Comparison of ENCODE assay signal across 8 cellular contexts in genomic region chr21:33267250-33267649, GRCh38. TPM values are rescaled to one million over a fixed set of nuclear protein-coding genes. Genes with fewer than 3 reads are reported as not detected.
A peak's percentile ranks its signal among the peaks of the same experiment; 100 is the strongest.
DNase-seq lines count a peak whose midpoint lies in the region; ATAC-seq and TF ChIP-seq lines count a peak whose summit lies in the region.

No MANE protein-coding gene starts in this region.

- H3K9me3 ChIP-seq in ES-I3 (ENCODE audit: control insufficient read depth, insufficient read depth, low read length) (no peaks in the 10 kb centered on the region), Panc1 (ENCODE audit: control insufficient read depth, insufficient read depth, low read depth, low read length) (no peaks in the 10 kb centered on the region)

- peak overlapping the region; percentile 75 for H3K27ac ChIP-seq in Panc1 (ENCODE audit: low read length)
- peak overlapping the region; percentile 40 for H3K27ac ChIP-seq in epithelial cell of prostate
- H3K27ac ChIP-seq in rectal smooth muscle tissue (ENCODE audit: low read depth, low read length), result peak overlapping the region; percentile 87

- H3K9ac ChIP-seq in ES-I3 (ENCODE audit: low read depth, low read length), result peak overlapping the region; percentile 68; the same call in 1 of the 2 replicates
- H3K9ac ChIP-seq in rectal smooth muscle tissue (ENCODE audit: low read length), result no peak overlapping the region

- no peak for TF ChIP-seq CTCF in Panc1 (IDR thresholded peaks at IDR 0.05)

- no TSS peak for BruUV-seq in Panc1 (replicated peaks; lab: Mats Ljungman, UMichigan)

- DNase-seq in Panc1 (ENCODE audit: low read depth, low spot score), result no peak
- no peak for DNase-seq in epithelial cell of prostate (ENCODE audit: low read depth, low spot score)
- DNase-seq in effector CD4-positive, alpha-beta T cell, result no peak

- intact Hi-C loops in Panc1 (cut with micrococcal nuclease; ENCODE audit: unreplicated experiment), result no loop called here

- POLR2A ChIA-PET in Panc1 (lab: Charles Lee), result interaction anchor here (0.9 kb wide), 1 partner anchor 46 kb away, joined by 3 read pairs; no protein-coding TSS in a partner anchor

- in situ Hi-C loops in Panc1 (cut with HindIII; ENCODE audit: low pct_unique_long_range_greater_than_20kb, low sequenced_read_pairs), result no loop called here

- no peaks in the 10 kb centered on the region for H3K27me3 ChIP-seq in Panc1 (ENCODE audit: control insufficient read depth, insufficient read depth, low read length)
- H3K27me3 ChIP-seq in rectal smooth muscle tissue (ENCODE audit: control insufficient read depth, insufficient read depth, low read length), result no peaks in the 10 kb centered on the region

- H3K36me3 ChIP-seq in ES-I3 (ENCODE audit: insufficient read depth, low read length), result no peaks in the 10 kb centered on the region
- no peaks in the 10 kb centered on the region for H3K36me3 ChIP-seq in Panc1 (ENCODE audit: control insufficient read depth, insufficient read depth, low read length)
- no peaks in the 10 kb centered on the region for H3K36me3 ChIP-seq in rectal smooth muscle tissue (ENCODE audit: control insufficient read depth, insufficient read depth, low read length)

- CTCF ChIA-PET in Panc1 (lab: Charles Lee), result no interaction called here

- peak overlapping the region; percentile 58 to 68 for H3K4me3 ChIP-seq in Panc1 (ENCODE audit: low read depth in 2 of 2, low read length in 2 of 2)
- peak overlapping the region; percentile 86 for H3K4me3 ChIP-seq in rectal smooth muscle tissue (ENCODE audit: low read length)

- H3K4me1 ChIP-seq in ES-I3 (ENCODE audit: insufficient read depth, low read length) (peaks cover 3% of the 10 kb centered on the region; the same call in 1 of the 2 replicates), Panc1 (ENCODE audit: control insufficient read depth, insufficient read depth, low read length) (0 out of 2 replicates have a peak, but pooled peaks cover 2% of the 10 kb centered on the region), rectal smooth muscle tissue (ENCODE audit: control insufficient read depth, insufficient read depth, low read length) (no peaks in the 10 kb centered on the region)

- ATAC-seq in Panc1 (no peak), GM19395 (IDR thresholded peaks at IDR 0.05; ENCODE audit: unreplicated experiment) (no peak), HG03280 (IDR thresholded peaks at IDR 0.05; ENCODE audit: unreplicated experiment) (no peak), GM18909 (IDR thresholded peaks at IDR 0.05; ENCODE audit: poor library complexity, unreplicated experiment) (no peak)

RNA-seq across cellular contexts. Expression of gene IL10RB, which starts 1.1 kb away (rescaled TPM):
- 17.7 TPM for total RNA-seq in Panc1 (2021; ENCODE audit: unreplicated experiment)
- polyA plus RNA-seq in Panc1 (2012; ENCODE audit: insufficient read length), result 18.6 TPM

RNA-seq across cellular contexts. Expression of gene IFNAR2, which starts 37.5 kb away (rescaled TPM):
- total RNA-seq in Panc1 (2021; ENCODE audit: unreplicated experiment), result 18.2 TPM
- 9.7 TPM for polyA plus RNA-seq in Panc1 (2012; ENCODE audit: insufficient read length)

RNA-seq across cellular contexts. Expression of gene IFNAR1, which starts 57.5 kb away (rescaled TPM):
- total RNA-seq in Panc1 (2021; ENCODE audit: unreplicated experiment), result 23.8 TPM
- 26.6 TPM for polyA plus RNA-seq in Panc1 (2012; ENCODE audit: insufficient read length)
